8 cellular contexts compared by ENCODE assay signal in genomic region chr5:55923177-55923872, GRCh38.
DNase-seq lines count a peak whose midpoint lies in the region; ATAC-seq and TF ChIP-seq lines count a peak whose summit lies in the region.

No MANE protein-coding gene starts in this region.

- H3K4me3 ChIP-seq in AG10803 (ENCODE audit: low read length): peak overlapping the region; percentile 26; the same call in 1 of the 2 replicates
- no peak overlapping the region for H3K4me3 ChIP-seq in GM23338
- H3K4me3 ChIP-seq in lower lobe of right lung: peak overlapping the region; percentile 45
- no peak overlapping the region for H3K4me3 ChIP-seq in HAP-1

- in situ Hi-C loops in G401 (cut with HindIII; ENCODE audit: low sequenced_read_pairs): no loop called here
- in situ Hi-C loops in HAP-1 (cut with MboI; ENCODE audit: low sequenced_read_pairs): no loop called here

- H2AFZ ChIP-seq in GM23338: peak overlapping the region; percentile 96

- no peaks in the 10 kb centered on the region for H3K9me2 ChIP-seq in GM23338 (ENCODE audit: insufficient read depth)

- TF ChIP-seq CTCF in AG10803 (conservative IDR thresholded peaks at IDR 0.05; ENCODE audit: low read length) (no peak), GM23338 (conservative IDR thresholded peaks at IDR 0.05; ENCODE audit: low read depth in 2 of 2) (no peak), lower lobe of right lung (IDR thresholded peaks at IDR 0.05) (no peak)

- peaks cover 8% of the 10 kb centered on the region for H3K4me1 Mint-ChIP-seq in GM23338
- peaks cover 36% of the 10 kb centered on the region for H3K4me1 Mint-ChIP-seq in activated T-cell treated with anti-CD3 and anti-CD28 coated beads, Interleukin-2, amount 50 U/mL, for 72 hours (ENCODE audit: low read depth)

- H3K79me2 ChIP-seq in GM23338 (replicated peaks; ENCODE audit: insufficient read depth): no peaks in the 10 kb centered on the region

- no peaks in the 10 kb centered on the region for H3F3A ChIP-seq in GM23338 (replicated peaks; ENCODE audit: low read depth)

- no peaks in the 10 kb centered on the region for H3K9me3 Mint-ChIP-seq in GM23338
- no peaks in the 10 kb centered on the region for H3K9me3 Mint-ChIP-seq in activated T-cell treated with anti-CD3 and anti-CD28 coated beads, Interleukin-2, amount 50 U/mL, for 72 hours

- H3K4me1 ChIP-seq in GM23338 (ENCODE audit: insufficient read depth): no peaks in the 10 kb centered on the region
- H3K4me1 ChIP-seq in lower lobe of right lung: no peaks in the 10 kb centered on the region
- peaks cover 2% of the 10 kb centered on the region; the same call in 1 of the 2 replicates for H3K4me1 ChIP-seq in HAP-1

- H3K27ac ChIP-seq in GM23338 (ENCODE audit: low read depth) (no peak overlapping the region), lower lobe of right lung (peak overlapping the region; percentile 68)

- no peaks in the 10 kb centered on the region for H3K27me3 ChIP-seq in GM23338 (ENCODE audit: insufficient read depth)
- H3K27me3 ChIP-seq in lower lobe of right lung (ENCODE audit: low read depth): no peaks in the 10 kb centered on the region
- H3K27me3 ChIP-seq in HAP-1 (ENCODE audit: low read depth): no peaks in the 10 kb centered on the region

- peaks cover 10% of the 10 kb centered on the region for H3K27me3 Mint-ChIP-seq in GM23338 (ENCODE audit: insufficient read depth, low read depth, poor library complexity)
- H3K27me3 Mint-ChIP-seq in activated T-cell treated with anti-CD3 and anti-CD28 coated beads, Interleukin-2, amount 50 U/mL, for 72 hours (ENCODE audit: low read depth): no peaks in the 10 kb centered on the region

- peak; percentile 81 for ATAC-seq in GM23338
- ATAC-seq in activated T-cell treated with anti-CD3 and anti-CD28 coated beads, Interleukin-2, amount 50 U/mL, for 72 hours (replicated peaks in 1 of 2): peak; percentile 36 to 41
- ATAC-seq in lower lobe of right lung: peak; percentile 48 to 50
- ATAC-seq in HG03442 (IDR thresholded peaks at IDR 0.05; ENCODE audit: unreplicated experiment): no peak

- no peak for DNase-seq in AG10803 (ENCODE audit: low read depth)
- peak; percentile 53 for DNase-seq in GM23338 (ENCODE audit: low spot score)
- peak in 1 of 2 donors; percentile 19 for DNase-seq in activated T-cell treated with anti-CD3 and anti-CD28 coated beads, Interleukin-2, amount 50 U/mL, for 72 hours
- no peak for DNase-seq in lower lobe of right lung
- no peak for DNase-seq in G401 (ENCODE audit: low spot score)
- no peak for DNase-seq in NCI-H526 treated with DMSO at 0.1 percent for 48 hours (lab: John Stamatoyannopoulos, UW)
- DNase-seq in HAP-1 (ENCODE audit: low spot score in 2 of 2): no peak

- H3K4me2 ChIP-seq in GM23338: no peak overlapping the region

- H3K36me3 ChIP-seq in GM23338 (ENCODE audit: insufficient read depth): no peaks in the 10 kb centered on the region
- no peaks in the 10 kb centered on the region for H3K36me3 ChIP-seq in lower lobe of right lung
- H3K36me3 ChIP-seq in HAP-1 (replicated peaks): no peaks in the 10 kb centered on the region

- H3K27ac Mint-ChIP-seq in GM23338: 0 out of 2 replicates have a peak overlapping the region, but pooled peaks have one; percentile 3
- peak overlapping the region; percentile 38 for H3K27ac Mint-ChIP-seq in activated T-cell treated with anti-CD3 and anti-CD28 coated beads, Interleukin-2, amount 50 U/mL, for 72 hours

- H3K36me3 Mint-ChIP-seq in GM23338 (ENCODE audit: low read depth): no peaks in the 10 kb centered on the region; the same call in 2 of the 3 replicates
- no peaks in the 10 kb centered on the region for H3K36me3 Mint-ChIP-seq in activated T-cell treated with anti-CD3 and anti-CD28 coated beads, Interleukin-2, amount 50 U/mL, for 72 hours (ENCODE audit: insufficient read depth in 2 of 2)

- intact Hi-C loops in lower lobe of right lung (cut with DNase I): no loop called here

- no peak overlapping the region for H3K4me3 Mint-ChIP-seq in GM23338
- peak overlapping the region; percentile 91 to 97 for H3K4me3 Mint-ChIP-seq in activated T-cell treated with anti-CD3 and anti-CD28 coated beads, Interleukin-2, amount 50 U/mL, for 72 hours

- no peaks in the 10 kb centered on the region; the same call in 1 of the 2 replicates for H4K20me1 ChIP-seq in GM23338 (replicated peaks; ENCODE audit: insufficient read depth)

- no peaks in the 10 kb centered on the region for H3K9me3 ChIP-seq in lower lobe of right lung
- no peaks in the 10 kb centered on the region for H3K9me3 ChIP-seq in HAP-1

TF ChIP-seq in GM23338, 12 proteins besides CTCF, POLR2A, EP300 and RAD21:
- TF ChIP-seq ZNF462 (CRISPR knock-in tag; IDR thresholded peaks at IDR 0.05): no peak

Comparison
In these comparisons a context has a peak if more than half of its experiments do, and no peak if none do; other contexts are left out.
1. H3K4me3 ChIP-seq: peak in AG10803 (single experiment) and lower lobe of right lung (single experiment); none in GM23338 (single experiment) and HAP-1 (single experiment).